9 cellular contexts compared by ENCODE assay signal in the genomic region with DNA sequence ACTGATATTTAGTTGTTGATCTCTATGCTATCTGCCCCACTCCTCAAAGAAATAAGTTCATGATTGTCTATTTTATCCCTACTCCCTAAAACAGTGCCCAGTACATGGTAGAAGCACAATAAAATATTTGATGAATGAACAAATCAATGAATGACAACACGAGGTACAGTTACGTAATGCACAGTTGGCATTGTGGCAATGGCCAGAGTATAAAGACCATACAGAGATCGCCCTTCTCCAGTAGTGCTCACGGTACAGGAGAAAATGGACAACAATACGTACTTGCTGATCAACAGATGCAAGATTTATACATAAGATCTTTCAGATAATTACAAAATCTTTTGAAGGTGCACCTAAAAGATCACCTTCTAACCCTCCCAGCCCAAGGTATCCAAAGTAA.
"Had no signal": no experiment of that assay in that cellular context is flagged by ENCODE, and none has a peak within 500 bp of the region (broad histone marks: within the 10 kb centered on the region; RNA-seq: fewer than 3 reads in every experiment).

No MANE protein-coding gene starts in this region.

- H3K36me3 ChIP-seq: HAP-1 had no signal

- H3K4me3 ChIP-seq: GM23248, HAP-1, K562 had no signal

- H3K27ac Mint-ChIP-seq: HFFc6 had no signal

- H3K4me1 ChIP-seq: HAP-1 had no signal

- H3K9me3 ChIP-seq: HAP-1 had no signal

- H3K27ac ChIP-seq: GM23248 had no signal

- H3K4me3 Mint-ChIP-seq: HFFc6 had no signal

- H3K9ac ChIP-seq: GM23248 had no signal

- FAIRE-seq: HTR-8/SVneo, K562 had no signal

- ATAC-seq: HCT116, K562 had no signal

- DNase-seq: GM23248, GOT3, H7, HFFc6, KG1 had no signal

- H2AFZ ChIP-seq: GM23248 had no signal
